ENCODE assay signal across 8 cellular contexts in the genomic region with DNA sequence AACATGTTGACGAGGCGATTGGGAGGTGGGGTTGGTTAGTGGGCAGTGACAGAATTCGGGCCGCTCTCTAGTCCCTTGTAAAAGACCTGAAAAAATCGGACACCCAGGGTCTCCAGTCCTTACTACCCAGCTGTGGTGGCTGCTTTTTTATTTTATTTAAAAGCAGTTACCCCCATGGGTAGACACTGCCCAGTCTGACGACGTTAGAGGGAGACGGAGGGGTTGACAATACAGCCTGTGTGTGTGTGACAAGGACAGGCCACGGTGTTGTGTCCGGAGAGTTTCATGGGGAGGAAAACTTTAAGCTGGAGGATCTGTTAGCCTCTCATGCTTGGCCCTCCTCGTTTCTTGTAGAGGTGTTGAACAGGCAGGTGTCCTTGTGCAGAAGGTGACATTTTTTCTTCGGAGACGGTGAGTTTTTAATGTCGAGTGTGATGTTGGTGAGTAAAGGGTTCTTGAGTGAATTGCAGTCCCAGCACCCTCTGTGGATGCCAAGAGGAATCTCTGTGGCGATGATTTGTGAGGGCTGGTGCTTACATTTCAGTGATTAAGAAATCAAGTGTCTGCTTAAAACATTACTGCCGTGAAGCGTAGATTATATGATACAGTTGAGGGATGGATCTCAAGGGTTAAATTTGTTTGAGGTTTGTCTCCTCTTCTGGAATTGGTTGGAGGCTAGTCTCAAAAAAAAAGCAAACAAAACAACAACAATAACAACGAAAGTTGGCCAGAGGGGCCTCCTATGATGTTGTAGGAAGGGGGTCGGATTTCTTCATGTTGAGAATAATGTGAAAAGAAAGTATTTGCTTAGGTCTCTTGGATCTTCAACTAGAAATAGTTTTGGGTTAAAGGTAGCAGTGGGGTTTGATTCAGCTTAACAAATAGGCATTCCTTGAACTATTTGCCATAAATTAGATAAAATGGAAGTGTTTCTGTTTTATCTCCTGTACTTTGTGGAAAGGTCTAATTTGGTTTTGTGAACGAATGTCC. TPM values are rescaled to one million over a fixed set of nuclear protein-coding genes. Genes with fewer than 3 reads are reported as not detected.
A peak's percentile ranks its signal among the peaks of the same experiment; 100 is the strongest.
DNase-seq lines count a peak whose midpoint lies in the region; ATAC-seq, FAIRE-seq and TF ChIP-seq lines count a peak whose summit lies in the region.

No MANE protein-coding gene starts in this region.

- peaks cover 52% of the 10 kb centered on the region for H3K4me1 ChIP-seq in A673 (ENCODE audit: insufficient read depth, low read length, poor library complexity, severe bottlenecking)

- POLR2A ChIA-PET in A673 (lab: Charles Lee; ENCODE audit: low non-redundant PET) (interaction anchor here (0.6 to 0.8 kb wide), 2 partner anchors 38 to 93 kb away, joined by 3 to 5 read pairs; no protein-coding TSS in a partner anchor), T-cell (lab: Charles Lee) (interaction anchor here (0.7 to 1.4 kb wide), 2 partner anchors 14 to 15 kb away, joined by 3 to 5 read pairs; no protein-coding TSS in a partner anchor)

- no peaks in the 10 kb centered on the region for H3K36me3 ChIP-seq in A673 (ENCODE audit: insufficient read depth, low read length, poor library complexity, severe bottlenecking)

- FAIRE-seq in GM19239 (lab: Jason Lieb, UNC) = peak; percentile 54

- H3K36me3 Mint-ChIP-seq in T-cell (no peaks in the 10 kb centered on the region), neural crest cell (ENCODE audit: low read depth) (no peaks in the 10 kb centered on the region)

- H3K4me1 Mint-ChIP-seq in T-cell (peaks cover 67 to 71% (median 71%) of the 10 kb centered on the region in 3 donors), neural crest cell (peaks cover 34% of the 10 kb centered on the region)

- ATAC-seq in T-cell (replicated peaks in 1 of 4) (no peak), GM19328 (IDR thresholded peaks at IDR 0.05; ENCODE audit: unreplicated experiment) (no peak), GM19023 (IDR thresholded peaks at IDR 0.05; ENCODE audit: unreplicated experiment) (no peak)

- BruUV-seq in A673 (replicated peaks; lab: Mats Ljungman, UMichigan) = no TSS peak

- H3K9me3 Mint-ChIP-seq in T-cell (no peaks in the 10 kb centered on the region), neural crest cell (no peaks in the 10 kb centered on the region)

- CTCF ChIA-PET in A673 (lab: Charles Lee) (no interaction called here), T-cell (lab: Charles Lee) (interaction anchor here in 1 of 2 donors (0.7 kb wide), 1 partner anchor 275 kb away, joined by 3 read pairs; no protein-coding TSS in a partner anchor)

- intact Hi-C loops in A673 (cut with micrococcal nuclease; ENCODE audit: unreplicated experiment) = loop anchor here (5.0 to 10.0 kb wide), 3 partner anchors 55 to 332 kb away; no protein-coding TSS in a partner anchor

- peak overlapping the region; percentile 78 to 79 for H3K27ac Mint-ChIP-seq in T-cell
- H3K27ac Mint-ChIP-seq in neural crest cell (ENCODE audit: unreplicated experiment) = no peak overlapping the region

- no peak for TF ChIP-seq CTCF in A673 (conservative IDR thresholded peaks at IDR 0.05; ENCODE audit: low read depth, low read length)
- no peak for TF ChIP-seq CTCF in neural crest cell (conservative IDR thresholded peaks at IDR 0.05)

- peak overlapping the region; percentile 84 for H3K4me3 ChIP-seq in A673 (ENCODE audit: low read depth, low read length, poor library complexity, severe bottlenecking)

- peak overlapping the region; percentile 81 to 94 (median 82) for H3K4me3 Mint-ChIP-seq in T-cell
- peak overlapping the region; percentile 91 for H3K4me3 Mint-ChIP-seq in neural crest cell

- no peaks in the 10 kb centered on the region for H3K27me3 ChIP-seq in A673 (replicated peaks; ENCODE audit: insufficient read depth, low read depth, low read length, poor library complexity)

- H3K9me3 ChIP-seq in A673 (ENCODE audit: low read depth, low read length, poor library complexity, severe bottlenecking) = no peaks in the 10 kb centered on the region

- peak; percentile 56 for DNase-seq in A673 (ENCODE audit: low spot score)
- no peak for DNase-seq in GM19239 (ENCODE audit: insufficient read length, low spot score)
- DNase-seq in T-cell = peak in 2 of 34 experiments; percentile 4
- peak; percentile 54 for DNase-seq in fibroblast of gingiva (ENCODE audit: low read depth)
- no peak for DNase-seq in neural crest cell (ENCODE audit: low read depth, low spot score)
- DNase-seq in activated CD4-positive, alpha-beta T cell treated with anti-CD3 and anti-CD28 coated beads for 4 hours = no peak

- no peaks in the 10 kb centered on the region for H3K27me3 Mint-ChIP-seq in T-cell
- H3K27me3 Mint-ChIP-seq in neural crest cell (ENCODE audit: low read depth) = peaks cover 15% of the 10 kb centered on the region

- peak overlapping the region; percentile 77 for H3K27ac ChIP-seq in A673 (ENCODE audit: low read depth, low read length, poor library complexity, severe bottlenecking)

RNA-seq across cellular contexts. Expression of a gene that starts 1.5 kb away (rescaled TPM):
- 27.5 TPM in 2 replicates for total RNA-seq in A673 (2021)
- total RNA-seq in T-cell = 10 to 100 TPM; 34.7 to 55.5 (median 37.6) TPM
- total RNA-seq in neural crest cell = 19.8 and 20.1 TPM in 2 replicates

Comparison
In these comparisons a context has a peak if more than half of its experiments do, and no peak if none do; other contexts are left out.
1. DNase-seq: peak in A673 (single experiment) and fibroblast of gingiva (single experiment); none in GM19239 (single experiment), neural crest cell (single experiment) and activated CD4-positive, alpha-beta T cell treated with anti-CD3 and anti-CD28 coated beads for 4 hours (0 of 2).